In genomic region chr10:132518572-132519381, GRCh38 we compare ENCODE assay signal across 9 cellular contexts. TPM values are rescaled to one million over a fixed set of nuclear protein-coding genes. Genes with fewer than 3 reads are reported as not detected.
DNase-seq lines count a peak whose midpoint lies in the region; ATAC-seq and TF ChIP-seq lines count a peak whose summit lies in the region.
"Had no signal": no experiment of that assay in that cellular context is flagged by ENCODE, and none has a peak within 500 bp of the region (broad histone marks: within the 10 kb centered on the region; RNA-seq: fewer than 3 reads in every experiment).

No MANE protein-coding gene starts in this region.

- peak overlapping the region; percentile 31 for H3K4me3 Mint-ChIP-seq in activated T-helper 17 cell treated with anti-CD3 and anti-CD28 coated beads, Interleukin-2, amount 50 U/mL, for 72 hours

- WGBS in tibial nerve, 2 donors: 59 to 61% methylated on average over 28 to 29 of the region's 29 CpGs

- no peaks in the 10 kb centered on the region for H3K4me1 Mint-ChIP-seq in activated T-helper 17 cell treated with anti-CD3 and anti-CD28 coated beads, Interleukin-2, amount 50 U/mL, for 72 hours

- peak; percentile 40 for ATAC-seq in activated T-helper 17 cell treated with anti-CD3 and anti-CD28 coated beads, Interleukin-2, amount 50 U/mL, for 72 hours (replicated peaks)
- no peak for ATAC-seq in GM21723 (IDR thresholded peaks at IDR 0.05; ENCODE audit: unreplicated experiment)

- no peaks in the 10 kb centered on the region for H3K27me3 ChIP-seq in tibial nerve

- TF ChIP-seq POLR2A in tibial nerve (IDR thresholded peaks at IDR 0.05): peak in 1 of 2 donors; percentile 26

- H3K36me3 Mint-ChIP-seq in activated T-helper 17 cell treated with anti-CD3 and anti-CD28 coated beads, Interleukin-2, amount 50 U/mL, for 72 hours (ENCODE audit: low read depth): no peaks in the 10 kb centered on the region

- no peaks in the 10 kb centered on the region for H3K9me3 ChIP-seq in tibial nerve

- peak in 1 of 2 donors; percentile 26 for TF ChIP-seq EP300 in tibial nerve (IDR thresholded peaks at IDR 0.05)

- no peaks in the 10 kb centered on the region for H3K9me3 Mint-ChIP-seq in activated T-helper 17 cell treated with anti-CD3 and anti-CD28 coated beads, Interleukin-2, amount 50 U/mL, for 72 hours

- peak overlapping the region; percentile 76 to 92 (median 86) for H3K27ac ChIP-seq in tibial nerve

- TF ChIP-seq CTCF in tibial nerve (IDR thresholded peaks at IDR 0.05): no peak

- no peak overlapping the region for H3K27ac Mint-ChIP-seq in activated T-helper 17 cell treated with anti-CD3 and anti-CD28 coated beads, Interleukin-2, amount 50 U/mL, for 72 hours

- peak; percentile 29 for DNase-seq in activated CD4-positive, alpha-beta T cell treated with anti-CD3 and anti-CD28 coated beads for 48 hours
- DNase-seq in activated CD4-positive, alpha-beta T cell treated with anti-CD3 and anti-CD28 coated beads, Interleukin-2, amount 50 U/mL, for 48 hours: no peak
- DNase-seq in kidney tubule cell (ENCODE audit: low spot score) (peak; percentile 87), tibial nerve (ENCODE audit: low spot score in 2 of 2) (peak in 1 of 2 donors; percentile 43), GM19240 (ENCODE audit: insufficient read length, low spot score) (no peak), hepatic stellate cell (ENCODE audit: low spot score) (no peak)
- DNase-seq: activated gamma-delta T cell had no signal

- peaks cover 0 to 70% (median 55%) of the 10 kb centered on the region in 4 donors for H3K4me1 ChIP-seq in tibial nerve

- H3K36me3 ChIP-seq in tibial nerve: no peaks in the 10 kb centered on the region

- no peak overlapping the region for H3K4me3 ChIP-seq in tibial nerve

- no peaks in the 10 kb centered on the region for H3K27me3 Mint-ChIP-seq in activated T-helper 17 cell treated with anti-CD3 and anti-CD28 coated beads, Interleukin-2, amount 50 U/mL, for 72 hours

RNA-seq across cellular contexts. Expression of gene INPP5A, which starts 18.8 kb away (rescaled TPM):
- 1 to 10 TPM; 4.3 to 5.6 TPM for total RNA-seq in activated T-helper 17 cell treated with anti-CD3 and anti-CD28 coated beads, Interleukin-2, amount 50 U/mL, for 72 hours
- total RNA-seq in tibial nerve: 100 to 1,000 TPM in 1 of 4 donors, 10 to 100 TPM in 3; 73.8 to 101 (median 86.2) TPM

Comparison
In these comparisons a context has a peak if more than half of its experiments do, and no peak if none do; other contexts are left out.
1. DNase-seq: peak in activated CD4-positive, alpha-beta T cell treated with anti-CD3 and anti-CD28 coated beads for 48 hours (single experiment) and kidney tubule cell (single experiment); none in activated CD4-positive, alpha-beta T cell treated with anti-CD3 and anti-CD28 coated beads, Interleukin-2, amount 50 U/mL, for 48 hours (0 of 2), GM19240 (single experiment) and hepatic stellate cell (single experiment).
2. RNA of gene INPP5A, which starts 18.8 kb away (total RNA-seq): 73.8 to 101 TPM in tibial nerve; 4.3 to 5.6 TPM in activated T-helper 17 cell treated with anti-CD3 and anti-CD28 coated beads, Interleukin-2, amount 50 U/mL, for 72 hours; every median in the first group is over 10 times any median in the second.